Comparison of ENCODE assay signal across 10 cellular contexts in the genomic region with DNA sequence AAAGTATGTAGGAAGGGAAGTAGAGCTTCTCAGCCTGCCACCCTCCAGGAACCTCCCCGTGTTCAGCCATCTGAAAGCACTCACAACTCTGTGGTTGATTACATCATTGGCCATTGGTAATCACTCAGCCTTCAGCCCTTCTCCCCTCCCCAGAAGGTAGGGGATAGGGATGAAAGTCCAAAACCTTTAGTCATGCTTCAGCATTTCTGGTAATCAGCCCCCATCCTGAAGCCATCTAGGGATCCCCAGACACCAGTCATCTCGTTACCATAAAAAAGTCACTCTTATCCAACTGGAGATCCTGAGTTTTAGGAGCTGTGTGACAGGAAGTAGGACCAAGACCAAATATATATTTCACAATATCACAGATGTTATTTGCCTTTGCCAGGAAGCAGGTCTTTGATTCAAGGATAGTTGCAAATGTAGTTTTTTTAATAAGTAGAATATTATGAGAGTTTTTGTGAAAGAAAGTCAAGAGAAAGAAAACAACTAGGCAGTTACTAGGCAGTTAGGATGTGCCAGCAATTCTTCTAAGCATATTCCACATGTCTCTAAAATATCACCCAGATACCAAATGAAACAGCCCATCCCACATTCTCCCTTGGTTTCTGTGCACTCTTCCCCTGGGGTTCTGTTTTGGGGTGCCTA.
DNase-seq lines count a peak whose midpoint lies in the region; ATAC-seq and TF ChIP-seq lines count a peak whose summit lies in the region.
"Had no signal": no experiment of that assay in that cellular context is flagged by ENCODE, and none has a peak within 500 bp of the region (broad histone marks: within the 10 kb centered on the region; RNA-seq: fewer than 3 reads in every experiment).

No MANE protein-coding gene starts in this region.

- H3K36me3 ChIP-seq in uterus = no peaks in the 10 kb centered on the region
- no peaks in the 10 kb centered on the region for H3K36me3 ChIP-seq in CD8-positive, alpha-beta T cell (ENCODE audit: insufficient read depth, low read length)
- H3K36me3 ChIP-seq: colonic mucosa had no signal

- TF ChIP-seq CTCF in NB4 (IDR thresholded peaks at IDR 0.05; ENCODE audit: low read depth, low read length) = no peak
- no peak for TF ChIP-seq CTCF in uterus (IDR thresholded peaks at IDR 0.05)
- TF ChIP-seq CTCF in CD8-positive, alpha-beta T cell (IDR thresholded peaks at IDR 0.05) = no peak

- H3K27me3 ChIP-seq in uterus = no peaks in the 10 kb centered on the region
- no peaks in the 10 kb centered on the region for H3K27me3 ChIP-seq in CD8-positive, alpha-beta T cell (ENCODE audit: insufficient read depth, low read length)
- H3K27me3 ChIP-seq: colonic mucosa had no signal

- no peak overlapping the region for H3K4me3 Mint-ChIP-seq in CD8-positive, alpha-beta T cell

- H3K27ac ChIP-seq in epithelial cell of prostate (peak overlapping the region; percentile 5), uterus (no peak overlapping the region), substantia nigra (ENCODE audit: low read depth, low read length, poor library complexity, severe bottlenecking) (no peak overlapping the region)
- no peak overlapping the region for H3K27ac ChIP-seq in CD8-positive, alpha-beta T cell (ENCODE audit: low read depth, low read length)
- H3K27ac ChIP-seq: colonic mucosa had no signal

- CTCF ChIA-PET in CD8-positive, alpha-beta T cell (lab: Charles Lee) = interaction anchor here (1.1 kb wide), 1 partner anchor 11 kb away, joined by 3 read pairs; no protein-coding TSS in a partner anchor

- H3K36me3 Mint-ChIP-seq in CD8-positive, alpha-beta T cell = no peaks in the 10 kb centered on the region

- POLR2A ChIA-PET in CD8-positive, alpha-beta T cell (lab: Charles Lee) = no interaction called here

- no peaks in the 10 kb centered on the region for H3K9me3 ChIP-seq in uterus
- no peaks in the 10 kb centered on the region for H3K9me3 ChIP-seq in CD8-positive, alpha-beta T cell (ENCODE audit: low read length)
- H3K9me3 ChIP-seq: colonic mucosa had no signal

- H3K27ac Mint-ChIP-seq in CD8-positive, alpha-beta T cell = no peak overlapping the region

- DNase-seq in Right ventricle myocardium inferior (ENCODE audit: missing footprints) (no peak), cardiac septum (ENCODE audit: low spot score) (no peak), NB4 (ENCODE audit: low read depth) (peak; percentile 81), epithelial cell of prostate (ENCODE audit: low read depth, low spot score) (peak; percentile 26), uterus (peak; percentile 14 to 29), NCI-H82 treated with DMSO at 0.1 percent for 48 hours (lab: John Stamatoyannopoulos, UW; ENCODE audit: unreplicated experiment) (no peak), substantia nigra (lab: John Stamatoyannopoulos, UW) (no peak)
- DNase-seq in CD8-positive, alpha-beta T cell = no peak
- DNase-seq: 8988T, colonic mucosa had no signal

- peak; percentile 91 for ATAC-seq in Right ventricle myocardium inferior
- no peak for ATAC-seq in CD8-positive, alpha-beta T cell

- TF ChIP-seq POLR2A in NB4 (IDR thresholded peaks at IDR 0.05; ENCODE audit: extremely low read depth, insufficient read length) (no peak), uterus (IDR thresholded peaks at IDR 0.05) (no peak)

- H3K4me3 ChIP-seq in NB4 (ENCODE audit: low read depth, low read length) = no peak overlapping the region
- H3K4me3 ChIP-seq in uterus = no peak overlapping the region
- H3K4me3 ChIP-seq in CD8-positive, alpha-beta T cell (ENCODE audit: low read depth, low read length) = no peak overlapping the region
- H3K4me3 ChIP-seq: colonic mucosa had no signal

- no peaks in the 10 kb centered on the region for H3K9me3 Mint-ChIP-seq in CD8-positive, alpha-beta T cell

- intact Hi-C loops in Right ventricle myocardium inferior (cut with DNase I) (no loop called here), cardiac septum (cut with DNase I) (no loop called here), uterus (cut with DNase I; ENCODE audit: low total_unique reads) (no loop called here)
- intact Hi-C loops in CD8-positive, alpha-beta T cell (cut with DNase I, micrococcal nuclease) = no loop called here

- peaks cover 2% of the 10 kb centered on the region for H3K27me3 Mint-ChIP-seq in CD8-positive, alpha-beta T cell (ENCODE audit: low read depth)

- H3K4me1 ChIP-seq in uterus = no peaks in the 10 kb centered on the region
- no peaks in the 10 kb centered on the region for H3K4me1 ChIP-seq in CD8-positive, alpha-beta T cell (ENCODE audit: insufficient read depth, low read length)
- H3K4me1 ChIP-seq: colonic mucosa had no signal

- no peaks in the 10 kb centered on the region for H3K4me1 Mint-ChIP-seq in CD8-positive, alpha-beta T cell (ENCODE audit: low read depth)

Comparison
In these comparisons a context has a peak if more than half of its experiments do, and no peak if none do; other contexts are left out.
1. DNase-seq: peak in NB4 (single experiment), epithelial cell of prostate (single experiment) and uterus (2 of 2); none in Right ventricle myocardium inferior (single experiment), cardiac septum (single experiment), CD8-positive, alpha-beta T cell (0 of 7), NCI-H82 treated with DMSO at 0.1 percent for 48 hours (single experiment) and substantia nigra (0 of 49).